16 cellular contexts compared by ENCODE assay signal in genomic region chr19:44603201-44603945, GRCh38. TPM values are rescaled to one million over a fixed set of nuclear protein-coding genes. Genes with fewer than 3 reads are reported as not detected.
DNase-seq lines count a peak whose midpoint lies in the region; ATAC-seq, FAIRE-seq and TF ChIP-seq lines count a peak whose summit lies in the region.
"Had no signal": no experiment of that assay in that cellular context is flagged by ENCODE, and none has a peak within 500 bp of the region (broad histone marks: within the 10 kb centered on the region; RNA-seq: fewer than 3 reads in every experiment).

No MANE protein-coding gene starts in this region.

- no peaks in the 10 kb centered on the region for H3K79me2 ChIP-seq in fibroblast of lung (ENCODE audit: control insufficient read depth, insufficient read depth, low read length)

- H3K27ac ChIP-seq in SJSA1 (peak overlapping the region; percentile 66), fibroblast of lung (ENCODE audit: insufficient read depth, low read length) (peak overlapping the region; percentile 89), pancreas (no peak overlapping the region)
- H3K27ac ChIP-seq: VCaP had no signal

- 84 to 89% methylated on average over 8 of the region's 8 CpGs for WGBS in pancreas, 2 donors

- no peak overlapping the region for H3K4me3 ChIP-seq in SJSA1
- H3K4me3 ChIP-seq in fibroblast of lung (replicated peaks in 1 of 4; ENCODE audit: control extremely low read depth in 1 of 4, insufficient read depth in 1 of 4, low read depth in 3 of 4, low read length in 4 of 4), result no peak overlapping the region
- no peak overlapping the region for H3K4me3 ChIP-seq in skeletal muscle cell (ENCODE audit: low read depth, low read length)
- no peak overlapping the region for H3K4me3 ChIP-seq in pancreas

- no peak for FAIRE-seq in pancreas (lab: Jason Lieb, UNC)
- FAIRE-seq: colon had no signal

- H3K4me1 ChIP-seq in SJSA1 (replicated peaks), result peaks cover 61% of the 10 kb centered on the region
- peaks cover 24% of the 10 kb centered on the region for H3K4me1 ChIP-seq in fibroblast of lung (ENCODE audit: control insufficient read depth, extremely low read depth, insufficient read depth, low read length)
- peaks cover 0 to 3% (median 0%) of the 10 kb centered on the region in 3 donors for H3K4me1 ChIP-seq in pancreas

- H3K4me2 ChIP-seq in fibroblast of lung (ENCODE audit: extremely low read depth, insufficient read depth, low read length), result peak overlapping the region; percentile 48

- TF ChIP-seq CTCF in fibroblast of lung (conservative IDR thresholded peaks at IDR 0.05 in 1 of 2, IDR thresholded peaks at IDR 0.05 in 1 of 2; ENCODE audit: low read depth in 1 of 2, low read length in 2 of 2) (no peak), pancreas (IDR thresholded peaks at IDR 0.05) (no peak)

- no peak overlapping the region for H3K9ac ChIP-seq in fibroblast of lung (ENCODE audit: insufficient read depth, low read length)

- H3K27me3 ChIP-seq in SJSA1 (replicated peaks) (no peaks in the 10 kb centered on the region), fibroblast of lung (ENCODE audit: control insufficient read depth, insufficient read depth, low read length) (no peaks in the 10 kb centered on the region), pancreas (no peaks in the 10 kb centered on the region)

- no peaks in the 10 kb centered on the region for H4K20me1 ChIP-seq in fibroblast of lung (ENCODE audit: control insufficient read depth, extremely low read depth, insufficient read depth, low read length)

- H2AFZ ChIP-seq in fibroblast of lung (ENCODE audit: low read length), result no peak overlapping the region

- DNase-seq in GM03348 (ENCODE audit: low spot score), result peak; percentile 81
- DNase-seq in SJSA1 (ENCODE audit: low read depth in 1 of 2, low spot score in 2 of 2), result peak; percentile 66 to 69
- peak; percentile 92 to 95 for DNase-seq in fibroblast of lung (ENCODE audit: low read depth in 2 of 2)
- peak; percentile 82 for DNase-seq in skeletal muscle cell (ENCODE audit: low read depth)
- DNase-seq in pancreas, result no peak
- DNase-seq in NCI-H2107 treated with DMSO at 0.1 percent for 48 hours (lab: John Stamatoyannopoulos, UW; ENCODE audit: unreplicated experiment), result no peak
- DNase-seq: activated T-cell treated with anti-CD3 and anti-CD28 coated beads, Interleukin-2, amount 50 U/mL, for 1 hour; DMS53; naive thymus-derived CD4-positive, alpha-beta T cell; NCI-H2081 treated with DMSO at 0.1 percent for 48 hours; stimulated activated naive CD4-positive, alpha-beta T cell had no signal

- H3K36me3 ChIP-seq in SJSA1 (no peaks in the 10 kb centered on the region), fibroblast of lung (ENCODE audit: control insufficient read depth, insufficient read depth, low read length) (no peaks in the 10 kb centered on the region), pancreas (no peaks in the 10 kb centered on the region)

- ATAC-seq in pancreas (no peak), HG03442 (IDR thresholded peaks at IDR 0.05; ENCODE audit: unreplicated experiment) (no peak), GM19455 (IDR thresholded peaks at IDR 0.05; ENCODE audit: unreplicated experiment) (no peak)
- ATAC-seq: naive thymus-derived CD4-positive, alpha-beta T cell had no signal

- intact Hi-C loops in pancreas (cut with DNase I), result no loop called here

- H3K9me3 ChIP-seq in SJSA1 (replicated peaks) (0 out of 2 replicates have a peak, but pooled peaks cover 3% of the 10 kb centered on the region), fibroblast of lung (ENCODE audit: control insufficient read depth, insufficient read depth, low read depth, low read length) (no peaks in the 10 kb centered on the region), pancreas (no peaks in the 10 kb centered on the region)

RNA-seq across cellular contexts. Expression of gene IGSF23, which starts 10.0 kb away (rescaled TPM):
- 0.37 TPM in 1 of 2 replicates, not detected in the other for total RNA-seq in SJSA1 (2014; rRNA removed; shearing (Covaris generic))
- total RNA-seq in fibroblast of lung, result 0.26 and 0.33 TPM in 2 replicates
- polyA plus RNA-seq in fibroblast of lung, result 0.53 and 1.3 TPM in 2 replicates
- 0.92 and 3.0 TPM in 2 replicates for polyA plus RNA-seq in fibroblast of lung (2012)
- not detected in 2 replicates for polyA minus RNA-seq in fibroblast of lung (ENCODE audit: low replicate concordance)
- 1 to 10 TPM in 4 of 6 donors, under 1 TPM in 2; 0.43 to 1.3 (median 1.3) TPM for total RNA-seq in pancreas
- 1 to 10 TPM; 1.1 TPM for polyA plus RNA-seq in pancreas
- total RNA-seq: naive thymus-derived CD4-positive, alpha-beta T cell; OCI-LY7 had no signal
- polyA plus RNA-seq: naive thymus-derived CD4-positive, alpha-beta T cell had no signal

RNA-seq across cellular contexts. Expression of gene PVR, which starts 40.3 kb away (rescaled TPM):
- 101 and 182 TPM in 2 replicates for total RNA-seq in SJSA1 (2014; rRNA removed; shearing (Covaris generic))
- total RNA-seq in fibroblast of lung, result 98.1 and 229 TPM in 2 replicates
- 167 and 230 TPM in 2 replicates for polyA plus RNA-seq in fibroblast of lung
- 120 and 175 TPM in 2 replicates for polyA plus RNA-seq in fibroblast of lung (2012)
- 229 and 330 TPM in 2 replicates for polyA minus RNA-seq in fibroblast of lung (ENCODE audit: low replicate concordance)
- 10 to 100 TPM in 5 of 6 donors, 1 to 10 TPM in 1; 9.3 to 19.8 (median 14.8) TPM for total RNA-seq in pancreas
- polyA plus RNA-seq in pancreas, result 10 to 100 TPM; 25.2 to 28.8 TPM
- total RNA-seq: OCI-LY7 had no signal

Comparison
In these comparisons a context has a peak if more than half of its experiments do, and no peak if none do; other contexts are left out.
1. DNase-seq: peak in GM03348 (single experiment), SJSA1 (2 of 2), fibroblast of lung (2 of 2) and skeletal muscle cell (single experiment); none in pancreas (0 of 6) and NCI-H2107 treated with DMSO at 0.1 percent for 48 hours (single experiment).
2. H3K27ac ChIP-seq: peak in SJSA1 (single experiment) and fibroblast of lung (single experiment); none in pancreas (0 of 4).